ENCODE assay signal across 1 cellular context in genomic region chr9:37370968-37371563, GRCh38.
TF ChIP-seq lines count a peak whose summit lies in the region.

No MANE protein-coding gene starts in this region.

TF ChIP-seq in GM12878, 131 proteins besides CTCF, POLR2A, EP300 and RAD21 (continued from another document):
- no peak for TF ChIP-seq KAT2A (conservative IDR thresholded peaks at IDR 0.05; ENCODE audit: control insufficient read depth, low read depth, low read length)
- peak; percentile 80 for TF ChIP-seq MEF2B (IDR thresholded peaks at IDR 0.05; ENCODE audit: partially characterized antibody, poor library complexity, severe bottlenecking)
- TF ChIP-seq PRDM15 (CRISPR knock-in tag; IDR thresholded peaks at IDR 0.05): no peak
- TF ChIP-seq MYC (IDR thresholded peaks at IDR 0.05; ENCODE audit: insufficient read depth, insufficient read length, insufficient replicate concordance, low read length, severe bottlenecking): no peak
- TF ChIP-seq SP1 (IDR thresholded peaks at IDR 0.05; ENCODE audit: low read depth, low read length): peak; percentile 61
- peak; percentile 85 for TF ChIP-seq MEF2A (IDR thresholded peaks at IDR 0.05; ENCODE audit: insufficient read depth, low read depth, low read length)
- TF ChIP-seq MLLT1 (IDR thresholded peaks at IDR 0.05): peak; percentile 51; the same call in 1 of the 2 replicates
- TF ChIP-seq ZSCAN29 (IDR thresholded peaks at IDR 0.05): no peak
- TF ChIP-seq PAX8 (IDR thresholded peaks at IDR 0.05): no peak
- TF ChIP-seq TCF3 (IDR thresholded peaks at IDR 0.05; ENCODE audit: borderline replicate concordance, insufficient read depth, low read depth, low read length): peak; percentile 91
- no peak for TF ChIP-seq FOXK2 (IDR thresholded peaks at IDR 0.05)
- TF ChIP-seq ZBTB33 (IDR thresholded peaks at IDR 0.05): no peak
- no peak for TF ChIP-seq YBX1 (IDR thresholded peaks at IDR 0.05)
- TF ChIP-seq NFXL1 (IDR thresholded peaks at IDR 0.05; ENCODE audit: borderline replicate concordance): no peak
- no peak for TF ChIP-seq E4F1 (IDR thresholded peaks at IDR 0.05; ENCODE audit: borderline replicate concordance, partially characterized antibody)
- TF ChIP-seq SUZ12 (IDR thresholded peaks at IDR 0.05; ENCODE audit: unreplicated experiment): no peak
- no peak for TF ChIP-seq KDM1A (IDR thresholded peaks at IDR 0.05; ENCODE audit: borderline replicate concordance)
- TF ChIP-seq ATF7 (IDR thresholded peaks at IDR 0.05; ENCODE audit: low read depth): peak; percentile 83
- no peak for TF ChIP-seq SUPT20H (IDR thresholded peaks at IDR 0.05; ENCODE audit: borderline replicate concordance, control insufficient read depth, low read depth, low read length)
- peak; percentile 82 to 84 for TF ChIP-seq BHLHE40 (IDR thresholded peaks at IDR 0.05; ENCODE audit: borderline replicate concordance in 1 of 2, low read depth in 2 of 2, low read length in 1 of 2)
- peak; percentile 17 for TF ChIP-seq SMAD1 (IDR thresholded peaks at IDR 0.05; ENCODE audit: low read depth, partially characterized antibody)
- TF ChIP-seq WRNIP1 (IDR thresholded peaks at IDR 0.05; ENCODE audit: borderline replicate concordance, low read depth, low read length): no peak
- TF ChIP-seq MYB (IDR thresholded peaks at IDR 0.05; ENCODE audit: borderline replicate concordance, low read depth, low read length): no peak
- no peak for TF ChIP-seq NFYA (IDR thresholded peaks at IDR 0.05; ENCODE audit: borderline replicate concordance, low read depth, low read length)
- no peak for TF ChIP-seq MXI1 (IDR thresholded peaks at IDR 0.05; ENCODE audit: low read depth, low read length)
- TF ChIP-seq ZNF274 (IDR thresholded peaks at IDR 0.05; ENCODE audit: insufficient read depth, insufficient read length): no peak
- TF ChIP-seq ZBTB40 (IDR thresholded peaks at IDR 0.05; ENCODE audit: borderline replicate concordance): no peak
- TF ChIP-seq IRF3 (IDR thresholded peaks at IDR 0.05): no peak
- 0 out of 2 replicates have a peak, but pooled peaks have one; percentile 74 for TF ChIP-seq GATAD2B (conservative IDR thresholded peaks at IDR 0.05; ENCODE audit: low read depth)
- no peak for TF ChIP-seq RB1 (IDR thresholded peaks at IDR 0.05; ENCODE audit: borderline replicate concordance)
- no peak for TF ChIP-seq FOS (IDR thresholded peaks at IDR 0.05; ENCODE audit: borderline replicate concordance, extremely low read depth, insufficient read length)
- TF ChIP-seq RAD51 (IDR thresholded peaks at IDR 0.05): no peak
- TF ChIP-seq NBN (IDR thresholded peaks at IDR 0.05): no peak; the same call in 1 of the 2 replicates
- no peak for TF ChIP-seq ZNF207 (IDR thresholded peaks at IDR 0.05; ENCODE audit: borderline replicate concordance)
- TF ChIP-seq SMC3 (IDR thresholded peaks at IDR 0.05; ENCODE audit: borderline replicate concordance, low read length): no peak; the same call in 1 of the 2 replicates
- TF ChIP-seq CBFB (IDR thresholded peaks at IDR 0.05; ENCODE audit: low read depth): peak; percentile 84; the same call in 1 of the 2 replicates
- TF ChIP-seq RFX5 (IDR thresholded peaks at IDR 0.05; ENCODE audit: low read depth, low read length): no peak
- TF ChIP-seq DPF2 (IDR thresholded peaks at IDR 0.05): peak; percentile 50; the same call in 1 of the 2 replicates
- TF ChIP-seq NR2C2 (IDR thresholded peaks at IDR 0.05; ENCODE audit: borderline replicate concordance, control insufficient read depth, insufficient read length, low read depth): no peak
- no peak for TF ChIP-seq CHD4 (IDR thresholded peaks at IDR 0.05)
- TF ChIP-seq ZNF384 (IDR thresholded peaks at IDR 0.05; ENCODE audit: borderline replicate concordance, low read depth, low read length): no peak
- TF ChIP-seq ESRRA (IDR thresholded peaks at IDR 0.05; ENCODE audit: low read length): no peak
- no peak for TF ChIP-seq NFIC (IDR thresholded peaks at IDR 0.05; ENCODE audit: low read depth, low read length)
- peak; percentile 91 for TF ChIP-seq IKZF1 (conservative IDR thresholded peaks at IDR 0.05)
- peak; percentile 76 for TF ChIP-seq NR2F1 (conservative IDR thresholded peaks at IDR 0.05)
- TF ChIP-seq MTA2 (IDR thresholded peaks at IDR 0.05; ENCODE audit: low read depth): peak; percentile 89
- no peak for TF ChIP-seq CEBPZ (IDR thresholded peaks at IDR 0.05; ENCODE audit: low read depth, low read length)
TF ChIP-seq in GM12878: peak in this region for 46.
